In genomic region chr2:172084734-172085459, GRCh38 we compare ENCODE assay signal across 1 cellular context.
TF ChIP-seq lines count a peak whose summit lies in the region.

No MANE protein-coding gene starts in this region.

TF ChIP-seq in HepG2, 621 proteins besides CTCF, POLR2A, EP300 and RAD21 (continued from another document and continues in another):
- TF ChIP-seq ZNF275 (CRISPR knock-in tag; IDR thresholded peaks at IDR 0.05; ENCODE audit: borderline replicate concordance) (0 out of 2 replicates have a peak, but pooled peaks have one; percentile 80), ZNF318 (CRISPR knock-in tag; IDR thresholded peaks at IDR 0.05) (no peak), ZNF432 (CRISPR knock-in tag; IDR thresholded peaks at IDR 0.05; ENCODE audit: borderline replicate concordance) (no peak), RCOR2 (CRISPR knock-in tag; IDR thresholded peaks at IDR 0.05) (peak; percentile 25; the same call in 1 of the 2 replicates), MAFK (conservative IDR thresholded peaks at IDR 0.05 in 1 of 2, IDR thresholded peaks at IDR 0.05 in 1 of 2; ENCODE audit: low read length in 2 of 2) (no peak), POGZ (CRISPR knock-in tag; IDR thresholded peaks at IDR 0.05) (peak; percentile 53; the same call in 1 of the 2 replicates), POGK (CRISPR knock-in tag; conservative IDR thresholded peaks at IDR 0.05) (0 out of 2 replicates have a peak, but pooled peaks have one; percentile 44), ZBTB2 (CRISPR knock-in tag; IDR thresholded peaks at IDR 0.05; ENCODE audit: low read depth) (no peak), CBX5 (CRISPR knock-in tag; IDR thresholded peaks at IDR 0.05; ENCODE audit: borderline replicate concordance) (0 out of 2 replicates have a peak, but pooled peaks have one; percentile 50), KDM2A (CRISPR knock-in tag; IDR thresholded peaks at IDR 0.05; ENCODE audit: borderline replicate concordance, low read depth) (peak; percentile 87), SMAD3 (CRISPR knock-in tag; IDR thresholded peaks at IDR 0.05) (no peak), NPAS2 (CRISPR knock-in tag; IDR thresholded peaks at IDR 0.05; ENCODE audit: borderline replicate concordance) (no peak), IKZF4 (CRISPR knock-in tag; IDR thresholded peaks at IDR 0.05; ENCODE audit: borderline replicate concordance, low read depth, not compliant biosample characterization) (no peak), WIZ (CRISPR knock-in tag; IDR thresholded peaks at IDR 0.05) (no peak), ZNF253 (CRISPR knock-in tag; IDR thresholded peaks at IDR 0.05; ENCODE audit: borderline replicate concordance) (no peak), NFKBIZ (CRISPR knock-in tag; IDR thresholded peaks at IDR 0.05) (no peak), DMTF1 (CRISPR knock-in tag; IDR thresholded peaks at IDR 0.05) (0 out of 2 replicates have a peak, but pooled peaks have one; percentile 28), TCF7L2 (IDR thresholded peaks at IDR 0.05; ENCODE audit: low read depth, low read length) (no peak), ZNF460 (CRISPR knock-in tag; IDR thresholded peaks at IDR 0.05; ENCODE audit: borderline replicate concordance) (no peak), ELK4 (CRISPR knock-in tag; IDR thresholded peaks at IDR 0.05; ENCODE audit: borderline replicate concordance) (no peak), KLF9 (CRISPR knock-in tag; IDR thresholded peaks at IDR 0.05; ENCODE audit: low read depth) (no peak), HOXA3 (CRISPR knock-in tag; IDR thresholded peaks at IDR 0.05) (no peak; the same call in none of the 2 replicates), TMF1 (CRISPR knock-in tag; IDR thresholded peaks at IDR 0.05; ENCODE audit: low read depth) (no peak), DPF2 (CRISPR knock-in tag; IDR thresholded peaks at IDR 0.05; ENCODE audit: borderline replicate concordance, low read depth) (no peak), ZNF142 (CRISPR knock-in tag; IDR thresholded peaks at IDR 0.05) (0 out of 2 replicates have a peak, but pooled peaks have one; percentile 67), SKIL (CRISPR knock-in tag; IDR thresholded peaks at IDR 0.05; ENCODE audit: borderline replicate concordance) (0 out of 2 replicates have a peak, but pooled peaks have one; percentile 21), CBX2 (IDR thresholded peaks at IDR 0.05; ENCODE audit: low read depth, low read length) (no peak), CBX2 (CRISPR knock-in tag; IDR thresholded peaks at IDR 0.05; ENCODE audit: low read depth) (no peak; the same call in 1 of the 2 replicates), MYC (CRISPR knock-in tag; IDR thresholded peaks at IDR 0.05; ENCODE audit: borderline replicate concordance) (peak; percentile 22; the same call in 1 of the 2 replicates)
